10 cellular contexts compared by ENCODE assay signal in the genomic region with DNA sequence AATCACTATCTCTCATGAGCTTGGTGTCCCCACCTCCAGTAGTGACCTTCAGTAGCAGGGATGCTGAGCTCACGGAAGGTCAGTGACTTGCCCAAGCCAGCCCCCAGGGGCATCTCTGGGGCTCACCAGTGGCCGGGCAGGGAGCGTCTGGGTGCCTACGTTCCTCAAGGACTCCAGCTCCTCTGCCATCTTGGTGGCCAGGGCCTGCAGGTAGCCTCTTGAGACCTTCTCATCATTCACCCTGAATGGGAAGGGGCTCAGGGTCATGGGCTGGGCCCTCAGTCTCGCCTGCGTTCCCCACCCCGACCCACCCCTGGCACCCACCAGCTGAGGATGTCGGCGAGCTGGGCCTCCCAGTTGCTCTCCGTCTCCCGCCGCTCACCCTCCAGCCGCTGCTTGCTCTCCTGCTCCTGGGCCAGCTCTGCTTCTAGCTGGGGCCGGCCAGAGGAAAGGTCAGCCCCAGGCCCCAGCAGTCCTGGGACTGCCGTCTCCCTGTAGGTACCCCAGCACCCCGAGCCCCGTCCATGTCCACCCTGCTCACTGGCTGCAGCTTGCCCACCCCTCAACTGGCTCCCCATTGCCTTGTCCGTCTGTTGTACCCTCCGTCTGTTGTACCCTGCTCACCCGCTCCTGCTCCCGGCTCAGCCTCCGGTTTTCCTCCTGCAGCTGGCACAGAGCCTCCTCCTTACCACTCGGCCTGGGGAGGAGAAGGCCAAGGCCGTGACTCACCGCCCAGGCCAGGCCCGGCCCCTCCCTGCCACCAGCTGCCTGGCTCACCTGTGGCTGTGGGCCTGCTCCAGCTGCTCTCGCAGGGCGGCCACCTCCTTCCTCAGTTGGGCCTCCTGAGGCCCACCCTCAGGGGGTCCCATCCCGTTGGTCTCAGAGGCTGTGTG. TPM values are rescaled to one million over a fixed set of nuclear protein-coding genes. Genes with fewer than 3 reads are reported as not detected.
A peak's percentile ranks its signal among the peaks of the same experiment; 100 is the strongest.
DNase-seq lines count a peak whose midpoint lies in the region; ATAC-seq and TF ChIP-seq lines count a peak whose summit lies in the region.
"Had no signal": no experiment of that assay in that cellular context is flagged by ENCODE, and none has a peak within 500 bp of the region (broad histone marks: within the 10 kb centered on the region; RNA-seq: fewer than 3 reads in every experiment).

No MANE protein-coding gene starts in this region.

- H3K36me3 Mint-ChIP-seq in effector memory CD8-positive, alpha-beta T cell (ENCODE audit: insufficient read depth), result peaks cover 8% of the 10 kb centered on the region
- H3K36me3 Mint-ChIP-seq: neural progenitor cell had no signal

- ATAC-seq in lower lobe of right lung, result peak; percentile 89 to 93
- no peak for ATAC-seq in effector memory CD8-positive, alpha-beta T cell (replicated peaks)

- TF ChIP-seq CTCF in astrocyte of the spinal cord (IDR thresholded peaks at IDR 0.05; ENCODE audit: low read depth, low read length), result no peak
- TF ChIP-seq CTCF in lower lobe of right lung (IDR thresholded peaks at IDR 0.05), result no peak
- no peak for TF ChIP-seq CTCF in ascending aorta (IDR thresholded peaks at IDR 0.05)
- TF ChIP-seq CTCF in tibial artery (IDR thresholded peaks at IDR 0.05), result no peak

- H3K27ac ChIP-seq in lower lobe of right lung (peak overlapping the region; percentile 34), ascending aorta (no peak overlapping the region), tibial artery (no peak overlapping the region)
- H3K27ac ChIP-seq: neural progenitor cell had no signal

- peak; percentile 67 for DNase-seq in AG20443 (ENCODE audit: low spot score)
- DNase-seq in astrocyte of the spinal cord (ENCODE audit: low read depth, low spot score), result peak; percentile 41
- DNase-seq in lower lobe of right lung, result peak; percentile 80
- DNase-seq in ascending aorta (ENCODE audit: low spot score in 2 of 2), result no peak
- DNase-seq in tibial artery, result no peak
- DNase-seq in activated CD8-positive, alpha-beta memory T cell treated with anti-CD3 and anti-CD28 coated beads, Interleukin-2, amount 50 U/mL, for 48 hours, result no peak
- no peak for DNase-seq in effector memory CD8-positive, alpha-beta T cell
- DNase-seq: stimulated activated CD4-positive, alpha-beta T cell treated with anti-CD3 and anti-CD28 coated beads, Interleukin-12 subunit alpha, Interleukin-12 subunit beta, amount 100 ng/mL, for 4 hours had no signal

- H3K36me3 ChIP-seq in lower lobe of right lung, result peaks cover 60% of the 10 kb centered on the region
- no peaks in the 10 kb centered on the region for H3K36me3 ChIP-seq in ascending aorta
- peaks cover 0 to 69% (median 0%) of the 10 kb centered on the region in 3 donors for H3K36me3 ChIP-seq in tibial artery
- H3K36me3 ChIP-seq: neural progenitor cell had no signal

- H3K9me3 ChIP-seq in lower lobe of right lung (no peaks in the 10 kb centered on the region), ascending aorta (no peaks in the 10 kb centered on the region), tibial artery (no peaks in the 10 kb centered on the region)

- H3K27me3 Mint-ChIP-seq in effector memory CD8-positive, alpha-beta T cell, result no peaks in the 10 kb centered on the region

- in situ Hi-C loops in astrocyte of the spinal cord (cut with HindIII; ENCODE audit: low sequenced_read_pairs), result no loop called here

- TF ChIP-seq EP300 in Ishikawa (IDR thresholded peaks at IDR 0.05; ENCODE audit: borderline replicate concordance), result no peak; the same call in 1 of the 2 replicates

- intact Hi-C loops in lower lobe of right lung (cut with DNase I) (no loop called here), ascending aorta (cut with DNase I) (no loop called here), tibial artery (cut with DNase I; ENCODE audit: low total_unique reads) (no loop called here)

- H3K4me3 ChIP-seq in astrocyte of the spinal cord (ENCODE audit: low read depth, low read length), result no peak overlapping the region
- no peak overlapping the region for H3K4me3 ChIP-seq in lower lobe of right lung
- H3K4me3 ChIP-seq in ascending aorta, result no peak overlapping the region
- no peak overlapping the region for H3K4me3 ChIP-seq in tibial artery
- H3K4me3 ChIP-seq: neural progenitor cell had no signal

- peaks cover 0 to 3% of the 10 kb centered on the region in 2 donors for H3K4me1 Mint-ChIP-seq in effector memory CD8-positive, alpha-beta T cell (ENCODE audit: low read depth in 2 of 2)

- H3K4me1 ChIP-seq in lower lobe of right lung (no peaks in the 10 kb centered on the region), ascending aorta (no peaks in the 10 kb centered on the region), tibial artery (peaks cover 0 to 13% (median 0%) of the 10 kb centered on the region in 4 donors)
- H3K4me1 ChIP-seq: neural progenitor cell had no signal

- H3K27me3 ChIP-seq in lower lobe of right lung (ENCODE audit: low read depth) (no peaks in the 10 kb centered on the region), ascending aorta (no peaks in the 10 kb centered on the region), tibial artery (no peaks in the 10 kb centered on the region)
- H3K27me3 ChIP-seq: neural progenitor cell had no signal

- TF ChIP-seq RAD21 in Ishikawa (IDR thresholded peaks at IDR 0.05; ENCODE audit: low read depth), result 0 out of 2 replicates have a peak, but pooled peaks have one; percentile 1

- H3K4me3 Mint-ChIP-seq in effector memory CD8-positive, alpha-beta T cell, result no peak overlapping the region
- H3K4me3 Mint-ChIP-seq: neural progenitor cell had no signal

- no peaks in the 10 kb centered on the region for H3K9me3 Mint-ChIP-seq in effector memory CD8-positive, alpha-beta T cell
- H3K9me3 Mint-ChIP-seq: neural progenitor cell had no signal

- no peak overlapping the region for H3K27ac Mint-ChIP-seq in effector memory CD8-positive, alpha-beta T cell
- H3K27ac Mint-ChIP-seq: neural progenitor cell had no signal

TF ChIP-seq in Ishikawa, 13 proteins besides CTCF, POLR2A, EP300 and RAD21:
- TF ChIP-seq, protein P1, sequence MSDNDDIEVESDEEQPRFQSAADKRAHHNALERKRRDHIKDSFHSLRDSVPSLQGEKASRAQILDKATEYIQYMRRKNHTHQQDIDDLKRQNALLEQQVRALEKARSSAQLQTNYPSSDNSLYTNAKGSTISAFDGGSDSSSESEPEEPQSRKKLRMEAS (IDR thresholded peaks at IDR 0.05), result peak; percentile 52; the same call in 1 of the 2 replicates
- TF ChIP-seq CEBPB (IDR thresholded peaks at IDR 0.05) (no peak), TCF12 (IDR thresholded peaks at IDR 0.05; ENCODE audit: low read depth) (peak; percentile 58; the same call in 1 of the 2 replicates), FOXM1 (IDR thresholded peaks at IDR 0.05; ENCODE audit: borderline replicate concordance, low read depth) (no peak), ZBTB7A (IDR thresholded peaks at IDR 0.05; ENCODE audit: low read depth) (no peak), REST (IDR thresholded peaks at IDR 0.05; ENCODE audit: low read depth) (no peak), EGR1 (IDR thresholded peaks at IDR 0.05) (no peak), TAF1 (IDR thresholded peaks at IDR 0.05; ENCODE audit: low read depth) (no peak), TEAD4 (IDR thresholded peaks at IDR 0.05) (peak; percentile 58), NFIC (IDR thresholded peaks at IDR 0.05) (peak; percentile 69; the same call in 1 of the 2 replicates), CREB1 (IDR thresholded peaks at IDR 0.05; ENCODE audit: low read depth) (no peak), YY1 (IDR thresholded peaks at IDR 0.05; ENCODE audit: low read depth) (no peak)
- TF ChIP-seq, protein P2, sequence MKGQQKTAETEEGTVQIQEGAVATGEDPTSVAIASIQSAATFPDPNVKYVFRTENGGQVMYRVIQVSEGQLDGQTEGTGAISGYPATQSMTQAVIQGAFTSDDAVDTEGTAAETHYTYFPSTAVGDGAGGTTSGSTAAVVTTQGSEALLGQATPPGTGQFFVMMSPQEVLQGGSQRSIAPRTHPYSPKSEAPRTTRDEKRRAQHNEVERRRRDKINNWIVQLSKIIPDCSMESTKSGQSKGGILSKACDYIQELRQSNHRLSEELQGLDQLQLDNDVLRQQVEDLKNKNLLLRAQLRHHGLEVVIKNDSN (IDR thresholded peaks at IDR 0.05), result no peak

RNA-seq across cellular contexts. Expression of gene CDC42BPG, which starts 9.5 kb away (rescaled TPM):
- total RNA-seq in lower lobe of right lung (16.3 TPM), ascending aorta (not detected)

RNA-seq across cellular contexts. Expression of gene MEN1, which starts 24.6 kb away (rescaled TPM):
- total RNA-seq in lower lobe of right lung, result 22.7 TPM
- 36.6 TPM for total RNA-seq in ascending aorta

RNA-seq across cellular contexts. Expression of gene MAP4K2, which starts 32.0 kb away (rescaled TPM):
- total RNA-seq in lower lobe of right lung, result 29.1 TPM
- 34.0 TPM for total RNA-seq in ascending aorta

RNA-seq across cellular contexts. Expression of gene EHD1, which starts 43.5 kb away (rescaled TPM):
- total RNA-seq in lower lobe of right lung, result 73.4 TPM
- total RNA-seq in ascending aorta, result 216 TPM

RNA-seq across cellular contexts. Expression of gene SF1, which starts 56.6 kb away (rescaled TPM):
- 269 TPM for total RNA-seq in lower lobe of right lung
- 332 TPM for total RNA-seq in ascending aorta

Comparison
In these comparisons a context has a peak if more than half of its experiments do, and no peak if none do; other contexts are left out.
1. DNase-seq: peak in AG20443 (single experiment), astrocyte of the spinal cord (single experiment) and lower lobe of right lung (single experiment); none in ascending aorta (0 of 2), tibial artery (0 of 2), activated CD8-positive, alpha-beta memory T cell treated with anti-CD3 and anti-CD28 coated beads, Interleukin-2, amount 50 U/mL, for 48 hours (single experiment) and effector memory CD8-positive, alpha-beta T cell (0 of 3).
2. RNA of gene CDC42BPG, which starts 9.5 kb away (total RNA-seq): 16.3 TPM in lower lobe of right lung (single experiment); not detected in ascending aorta (single experiment); every median in the first group is over 10 times any median in the second.